ENCODE assay signal across 5 cellular contexts in genomic region chr6:160983377-160983948, GRCh38. TPM values are rescaled to one million over a fixed set of nuclear protein-coding genes. Genes with fewer than 3 reads are reported as not detected.
DNase-seq lines count a peak whose midpoint lies in the region; ATAC-seq, FAIRE-seq and TF ChIP-seq lines count a peak whose summit lies in the region.
"Not testable (repeated sequence)": the region's sequence is repeated elsewhere in the genome, so short reads cannot be mapped to it uniquely, and the experiment has no call there.

No MANE protein-coding gene starts in this region.

- SMC1A ChIA-PET in GM12878 (lab: Charles Lee; ENCODE audit: uncharacterized antibody, unreplicated experiment): not testable (repeated sequence)

- WGBS in GM12878 (ENCODE audit: insufficient coverage, insufficient replicate concordance, low lambda C conversion rate, missing lambda C conversion rate): 60% methylated on average over 3 of the region's 3 CpGs
- WGBS in HepG2 (ENCODE audit: low lambda C conversion rate): 71% methylated on average over 2 of the region's 3 CpGs

- not testable (repeated sequence) for H3K27me3 ChIP-seq in GM12878 (replicated peaks in 1 of 2; ENCODE audit: control insufficient read depth in 2 of 2, insufficient read depth in 2 of 2, low read length in 1 of 2); bronchial epithelial cell (ENCODE audit: control insufficient read depth, insufficient read depth, low read length); HepG2 (ENCODE audit: control insufficient read depth in 1 of 2, insufficient read depth in 2 of 2, low read length in 2 of 2)

- intact Hi-C loops in GM12878 (cut with micrococcal nuclease; ENCODE audit: unreplicated experiment); HepG2 (cut with micrococcal nuclease; ENCODE audit: unreplicated experiment): not testable (repeated sequence)

- peak overlapping the region; percentile 14 for H3K4me3 Mint-ChIP-seq in endothelial cell (ENCODE audit: unreplicated experiment)

- not testable (repeated sequence) for TF ChIP-seq EP300 in GM12878 (IDR thresholded peaks at IDR 0.05; ENCODE audit: borderline replicate concordance in 1 of 2, control insufficient read depth in 1 of 2, low read depth in 2 of 2, low read length in 2 of 2); HepG2 (IDR thresholded peaks at IDR 0.05; ENCODE audit: low read depth in 2 of 2, low read length in 2 of 2); HepG2 (CRISPR knock-in tag; IDR thresholded peaks at IDR 0.05; ENCODE audit: borderline replicate concordance)

- H2AFZ ChIP-seq in GM12878 (ENCODE audit: control insufficient read depth, low read depth, low read length); HepG2 (ENCODE audit: low read length): not testable (repeated sequence)

- POLR2A ChIA-PET in GM12878 (lab: Charles Lee); HepG2 (lab: Yijun Ruan, JAX): not testable (repeated sequence)

- H3K9ac ChIP-seq in GM12878 (ENCODE audit: control insufficient read depth, insufficient read depth, low read length); HepG2 (ENCODE audit: insufficient read depth, low read depth, low read length): not testable (repeated sequence)

- peak; percentile 17 for DNase-seq in DMS 273 (lab: John Stamatoyannopoulos, UW; ENCODE audit: unreplicated experiment)
- DNase-seq in GM12878 (ENCODE audit: low read depth, low spot score); bronchial epithelial cell (ENCODE audit: low read depth); endothelial cell (ENCODE audit: low spot score); HepG2 (ENCODE audit: low spot score): not testable (repeated sequence)

- RAD21 ChIA-PET in GM12878 (lab: Charles Lee; ENCODE audit: unreplicated experiment): not testable (repeated sequence)

- not testable (repeated sequence) for H3K27me3 Mint-ChIP-seq in endothelial cell (ENCODE audit: unreplicated experiment)

- not testable (repeated sequence) for H3K27ac Mint-ChIP-seq in endothelial cell (ENCODE audit: unreplicated experiment)

- not testable (repeated sequence) for TF ChIP-seq POLR2A in GM12878 (IDR thresholded peaks at IDR 0.05; ENCODE audit: low read depth, low read length); HepG2 (IDR thresholded peaks at IDR 0.05; ENCODE audit: insufficient read depth in 1 of 2, low read depth in 2 of 2, low read length in 2 of 2)

- H3K36me3 ChIP-seq in GM12878 (ENCODE audit: control insufficient read depth in 2 of 2, insufficient read depth in 2 of 2, low read length in 1 of 2); bronchial epithelial cell (ENCODE audit: control insufficient read depth, insufficient read depth, low read length); HepG2 (replicated peaks in 1 of 2; ENCODE audit: control insufficient read depth in 1 of 2, insufficient read depth in 2 of 2, low read length in 2 of 2): not testable (repeated sequence)

- peaks cover 21% of the 10 kb centered on the region for H3K36me3 Mint-ChIP-seq in endothelial cell (ENCODE audit: low read depth, unreplicated experiment)

- not testable (repeated sequence) for BruUV-seq in GM12878 (replicated peaks; lab: Mats Ljungman, UMichigan); HepG2 (replicated peaks; lab: Mats Ljungman, UMichigan)

- not testable (repeated sequence) for TF ChIP-seq CTCF in GM12878 (IDR thresholded peaks at IDR 0.05 in 2 of 3, conservative IDR thresholded peaks at IDR 0.05 in 1 of 3; ENCODE audit: control insufficient read depth in 2 of 3, extremely low read depth in 1 of 3, insufficient read depth in 1 of 3, low read depth in 3 of 3, low read length in 3 of 3); bronchial epithelial cell (IDR thresholded peaks at IDR 0.05; ENCODE audit: insufficient read depth, low read length, severe bottlenecking); endothelial cell (IDR thresholded peaks at IDR 0.05; ENCODE audit: unreplicated experiment); HepG2 (CRISPR knock-in tag; IDR thresholded peaks at IDR 0.05)

- H3K79me2 ChIP-seq in GM12878 (ENCODE audit: control insufficient read depth, insufficient read depth, low read length); HepG2 (ENCODE audit: insufficient read depth, low read length): not testable (repeated sequence)

- not testable (repeated sequence) for H3K4me1 ChIP-seq in GM12878 (ENCODE audit: control insufficient read depth, insufficient read depth, low read length); HepG2 (ENCODE audit: insufficient read depth, low read length)

- not testable (repeated sequence) for ATAC-seq in GM12878, HepG2

- not testable (repeated sequence) for H3K4me3 ChIP-seq in GM12878; bronchial epithelial cell (ENCODE audit: low read depth, low read length); HepG2 (replicated peaks in 1 of 3; ENCODE audit: insufficient read depth in 1 of 3, low read depth in 2 of 3, low read length in 3 of 3)

- in situ Hi-C loops in GM12878 (cut with MboI); HepG2 (cut with HindIII; ENCODE audit: extremely low pct_ligation_motif_present, low pct_unique_long_range_greater_than_20kb): not testable (repeated sequence)

- not testable (repeated sequence) for H3K4me2 ChIP-seq in GM12878 (ENCODE audit: control insufficient read depth, insufficient read depth); HepG2 (ENCODE audit: low read depth, low read length)

- H3K4me1 Mint-ChIP-seq in endothelial cell (ENCODE audit: unreplicated experiment): not testable (repeated sequence)

- H3K9me3 ChIP-seq in GM12878 (replicated peaks; ENCODE audit: control insufficient read depth, insufficient read depth, low read length): peaks cover 12% of the 10 kb centered on the region; the same call in 2 of the 3 replicates
- peaks cover 23% of the 10 kb centered on the region for H3K9me3 ChIP-seq in HepG2 (ENCODE audit: low read length)

- TF ChIP-seq RAD21 in GM12878 (IDR thresholded peaks at IDR 0.05; ENCODE audit: insufficient read depth, low read depth, low read length); HepG2 (CRISPR knock-in tag; IDR thresholded peaks at IDR 0.05): not testable (repeated sequence)

- peaks cover 15% of the 10 kb centered on the region for H3K9me3 Mint-ChIP-seq in endothelial cell (ENCODE audit: unreplicated experiment)

- not testable (repeated sequence) for FAIRE-seq in GM12878 (lab: Jason Lieb, UNC); HepG2 (lab: Jason Lieb, UNC)
- peak; percentile 36 for FAIRE-seq in bronchial epithelial cell (lab: Jason Lieb, UNC)

- not testable (repeated sequence) for H3K27ac ChIP-seq in GM12878 (ENCODE audit: control insufficient read depth, insufficient read depth); HepG2 (ENCODE audit: extremely low read length, insufficient read depth, low read length)

- CTCF ChIA-PET in GM12878 (lab: Yijun Ruan, JAX); HepG2 (lab: Yijun Ruan, JAX; ENCODE audit: low intra/inter-chr PET ratio, low total read pairs): not testable (repeated sequence)

- not testable (repeated sequence) for H4K20me1 ChIP-seq in GM12878 (ENCODE audit: control insufficient read depth, insufficient read depth); HepG2 (ENCODE audit: insufficient read depth, low read length)

RNA-seq across cellular contexts. Expression of gene MAP3K4, which starts 8.1 kb away (rescaled TPM):
- total RNA-seq in GM12878 (2013; cell fraction: nucleolus; rRNA removed): 154 and 168 TPM in 2 replicates
- 28.0 and 35.7 TPM in 2 replicates for total RNA-seq in GM12878 (2014; rRNA removed)
- 30.9 and 33.4 TPM in 2 replicates for total RNA-seq in GM12878 (2014; rRNA removed; fragmentation: Illumina TruSeq; extraction: Trizol)
- total RNA-seq in GM12878 (2021): 42.8 and 44.5 TPM in 2 replicates
- polyA plus RNA-seq in GM12878 (2011; ENCODE audit: low read depth): 21.1 TPM
- 28.3 and 30.3 TPM in 2 replicates for polyA plus RNA-seq in GM12878 (2011; rRNA removed)
- polyA plus RNA-seq in GM12878 (2011; cell fraction: cytosol; rRNA removed): 17.1 and 18.2 TPM in 2 replicates
- polyA plus RNA-seq in GM12878 (2011; cell fraction: nucleus; rRNA removed): 70.7 and 74.8 TPM in 2 replicates
- 22.7 and 25.9 TPM in 2 replicates for polyA plus RNA-seq in GM12878 (2012)
- 26.2 and 31.9 TPM in 2 replicates for polyA plus RNA-seq in GM12878 (2014; fragmentation: Illumina TruSeq; extraction: Trizol)
- 10 to 100 TPM; 14.0 to 15.8 TPM for polyA plus RNA-seq in GM12878 (2014; fragmentation: Nextera tagmentation; extraction: Ambion mirVana)
- 20.0 and 24.4 TPM in 2 replicates for polyA plus RNA-seq in GM12878 (2014; rRNA removed)
- 10 to 100 TPM; 19.7 to 19.8 TPM for polyA plus RNA-seq in GM12878 (2016; fragmentation: Nextera tagmentation; extraction: Ambion mirVana)
- polyA minus RNA-seq in GM12878 (2011; rRNA and poly(A)+ RNA removed): 35.0 and 44.7 TPM in 2 replicates
- polyA minus RNA-seq in GM12878 (2011; cell fraction: cytosol; rRNA and poly(A)+ RNA removed): 9.2 and 17.6 TPM in 2 replicates
- polyA minus RNA-seq in GM12878 (2011; cell fraction: nucleus; rRNA and poly(A)+ RNA removed): 53.7 and 88.4 TPM in 2 replicates
- 41.3 and 47.0 TPM in 2 replicates for total RNA-seq in bronchial epithelial cell
- 41.2 TPM for total RNA-seq in endothelial cell (ENCODE audit: unreplicated experiment)
- 33.6 and 40.1 TPM in 2 replicates for total RNA-seq in HepG2 (2016; rRNA removed; fragmentation: Illumina TruSeq; extraction: Trizol)
- 66.8 and 68.7 TPM in 2 replicates for total RNA-seq in HepG2 (2016; cell fraction: cytosol; rRNA removed; fragmentation: Illumina TruSeq; extraction: Trizol; ENCODE audit: low read depth)
- total RNA-seq in HepG2 (2016; cell fraction: insoluble cytoplasmic fraction; rRNA removed; fragmentation: Illumina TruSeq; extraction: Trizol): 37.5 and 40.8 TPM in 2 replicates
- 38.1 and 58.6 TPM in 2 replicates for total RNA-seq in HepG2 (2016; cell fraction: membrane; rRNA removed; fragmentation: Illumina TruSeq; extraction: Trizol)
- total RNA-seq in HepG2 (2016; cell fraction: nucleus; rRNA removed; fragmentation: Illumina TruSeq; extraction: Trizol): 50.7 and 54.4 TPM in 2 replicates
- polyA plus RNA-seq in HepG2 (2011; rRNA removed): 12.9 and 15.4 TPM in 2 replicates
- 6.9 and 9.0 TPM in 2 replicates for polyA plus RNA-seq in HepG2 (2011; cell fraction: cytosol; rRNA removed)
- polyA plus RNA-seq in HepG2 (2011; cell fraction: nucleus; rRNA removed): 35.9 and 37.8 TPM in 2 replicates
- polyA plus RNA-seq in HepG2 (2012): 16.6 and 19.8 TPM in 2 replicates
- 1.1 TPM in 2 replicates for polyA plus RNA-seq in HepG2 (2016; cell fraction: cytosol; fragmentation: Illumina TruSeq; extraction: Trizol; ENCODE audit: low read depth)
- polyA plus RNA-seq in HepG2 (2016; cell fraction: insoluble cytoplasmic fraction; fragmentation: Illumina TruSeq; extraction: Trizol; ENCODE audit: low read depth): 25.1 and 26.7 TPM in 2 replicates
- 3.2 and 4.4 TPM in 2 replicates for polyA plus RNA-seq in HepG2 (2016; cell fraction: membrane; fragmentation: Illumina TruSeq; extraction: Trizol; ENCODE audit: low read depth)
- 51.7 and 52.1 TPM in 2 replicates for polyA plus RNA-seq in HepG2 (2016; cell fraction: nucleus; fragmentation: Illumina TruSeq; extraction: Trizol; ENCODE audit: insufficient read depth, low read depth)
- polyA minus RNA-seq in HepG2 (2011; rRNA and poly(A)+ RNA removed; ENCODE audit: low replicate concordance): 16.6 and 30.1 TPM in 2 replicates
- 16.9 and 18.6 TPM in 2 replicates for polyA minus RNA-seq in HepG2 (2011; cell fraction: cytosol; rRNA and poly(A)+ RNA removed)
- polyA minus RNA-seq in HepG2 (2011; cell fraction: nucleus; rRNA and poly(A)+ RNA removed): 94.5 and 105 TPM in 2 replicates
